In genomic region chr2:202104286-202104870, GRCh38 we compare ENCODE assay signal across 8 cellular contexts.
DNase-seq lines count a peak whose midpoint lies in the region; ATAC-seq, FAIRE-seq and TF ChIP-seq lines count a peak whose summit lies in the region.

No MANE protein-coding gene starts in this region.

- DNase-seq in activated gamma-delta T cell (lab: John Stamatoyannopoulos, UW) (peak; percentile 13), activated gamma-delta T cell treated with Interleukin-2 at 50 U/mL for 16 hours (no peak), NB4 (ENCODE audit: low read depth) (peak; percentile 61), iPS-NIHi11 (ENCODE audit: low spot score) (peak; percentile 66), urothelium cell line (ENCODE audit: low spot score) (peak; percentile 58)
- peak; percentile 77 for DNase-seq in activated CD8-positive, alpha-beta memory T cell treated with anti-CD3 and anti-CD28 coated beads, Interleukin-2, amount 50 U/mL, for 48 hours

- no peak for TF ChIP-seq POLR2A in NB4 (IDR thresholded peaks at IDR 0.05; ENCODE audit: extremely low read depth, insufficient read length)

- peak; percentile 77 for TF ChIP-seq CTCF in NB4 (IDR thresholded peaks at IDR 0.05; ENCODE audit: low read depth, low read length)

- no peak overlapping the region for H3K4me3 ChIP-seq in NB4 (ENCODE audit: low read depth, low read length)

- FAIRE-seq in urothelium cell line (lab: Jason Lieb, UNC) = peak; percentile 56

- no peak for ATAC-seq in GM21619 (IDR thresholded peaks at IDR 0.05; ENCODE audit: unreplicated experiment)
- no peak for ATAC-seq in HG03095 (IDR thresholded peaks at IDR 0.05; ENCODE audit: unreplicated experiment)
